ENCODE assay signal across 1 cellular context in genomic region chr17:30378191-30378796, GRCh38.
TF ChIP-seq lines count a peak whose summit lies in the region.

No MANE protein-coding gene starts in this region.

TF ChIP-seq in HepG2, 621 proteins besides CTCF, POLR2A, EP300 and RAD21 (continued from another document and continues in another):
- TF ChIP-seq THRA (CRISPR knock-in tag; IDR thresholded peaks at IDR 0.05; ENCODE audit: borderline replicate concordance) (no peak), KMT2B (CRISPR knock-in tag; IDR thresholded peaks at IDR 0.05) (no peak; the same call in 1 of the 2 replicates), NCOA1 (CRISPR knock-in tag; IDR thresholded peaks at IDR 0.05) (no peak), HIVEP1 (CRISPR knock-in tag; IDR thresholded peaks at IDR 0.05) (0 out of 2 replicates have a peak, but pooled peaks have one; percentile 54), ZMYM4 (CRISPR knock-in tag; IDR thresholded peaks at IDR 0.05) (no peak), EED (CRISPR knock-in tag; IDR thresholded peaks at IDR 0.05) (no peak), TEAD2 (CRISPR knock-in tag; IDR thresholded peaks at IDR 0.05) (0 out of 2 replicates have a peak, but pooled peaks have one; percentile 50), ZNF333 (CRISPR knock-in tag; IDR thresholded peaks at IDR 0.05; ENCODE audit: borderline replicate concordance) (no peak), AFF4 (CRISPR knock-in tag; IDR thresholded peaks at IDR 0.05) (peak; percentile 47; the same call in 1 of the 2 replicates), ZNF792 (CRISPR knock-in tag; IDR thresholded peaks at IDR 0.05) (peak; percentile 55; the same call in 1 of the 2 replicates), TBX2 (CRISPR knock-in tag; IDR thresholded peaks at IDR 0.05; ENCODE audit: borderline replicate concordance) (peak; percentile 29; the same call in 1 of the 2 replicates), ZNF790 (CRISPR knock-in tag; IDR thresholded peaks at IDR 0.05; ENCODE audit: borderline replicate concordance) (peak; percentile 85; the same call in 1 of the 2 replicates), SKI (IDR thresholded peaks at IDR 0.05; ENCODE audit: partially characterized antibody) (no peak), IRF9 (CRISPR knock-in tag; IDR thresholded peaks at IDR 0.05; ENCODE audit: borderline replicate concordance) (peak; percentile 59), CREM (IDR thresholded peaks at IDR 0.05) (0 out of 2 replicates have a peak, but pooled peaks have one; percentile 41), CREM (CRISPR knock-in tag; IDR thresholded peaks at IDR 0.05) (no peak), SALL2 (CRISPR knock-in tag; IDR thresholded peaks at IDR 0.05) (no peak; the same call in 1 of the 2 replicates), SOX13 (IDR thresholded peaks at IDR 0.05) (no peak), SOX13 (CRISPR knock-in tag; conservative IDR thresholded peaks at IDR 0.05 in 1 of 2, IDR thresholded peaks at IDR 0.05 in 1 of 2) (no peak; a peak in 1 of 4 replicates), ZKSCAN8 (CRISPR knock-in tag; IDR thresholded peaks at IDR 0.05; ENCODE audit: borderline replicate concordance) (0 out of 2 replicates have a peak, but pooled peaks have one; percentile 30), TOPORS (CRISPR knock-in tag; IDR thresholded peaks at IDR 0.05) (no peak), ZNF784 (CRISPR knock-in tag; IDR thresholded peaks at IDR 0.05; ENCODE audit: borderline replicate concordance) (no peak), KLF16 (CRISPR knock-in tag; IDR thresholded peaks at IDR 0.05) (no peak), ZSCAN21 (CRISPR knock-in tag; IDR thresholded peaks at IDR 0.05; ENCODE audit: borderline replicate concordance) (0 out of 2 replicates have a peak, but pooled peaks have one; percentile 39), KDM2A (CRISPR knock-in tag; IDR thresholded peaks at IDR 0.05; ENCODE audit: borderline replicate concordance, low read depth) (0 out of 2 replicates have a peak, but pooled peaks have one; percentile 45), ZNF501 (CRISPR knock-in tag; IDR thresholded peaks at IDR 0.05) (peak; percentile 49; the same call in 1 of the 2 replicates), PBX3 (CRISPR knock-in tag; IDR thresholded peaks at IDR 0.05; ENCODE audit: borderline replicate concordance) (0 out of 2 replicates have a peak, but pooled peaks have one; percentile 21), TIGD3 (CRISPR knock-in tag; IDR thresholded peaks at IDR 0.05; ENCODE audit: borderline replicate concordance) (no peak), ESRRA (CRISPR knock-in tag; IDR thresholded peaks at IDR 0.05; ENCODE audit: low read depth) (0 out of 2 replicates have a peak, but pooled peaks have one; percentile 32), ZSCAN30 (CRISPR knock-in tag; IDR thresholded peaks at IDR 0.05) (no peak), ZNF687 (CRISPR knock-in tag; IDR thresholded peaks at IDR 0.05) (peak; percentile 98), TSC22D2 (CRISPR knock-in tag; IDR thresholded peaks at IDR 0.05; ENCODE audit: borderline replicate concordance) (peak; percentile 36; the same call in 1 of the 2 replicates), BRD4 (CRISPR knock-in tag; IDR thresholded peaks at IDR 0.05) (peak; percentile 22; the same call in 1 of the 2 replicates), TEF (CRISPR knock-in tag; IDR thresholded peaks at IDR 0.05) (peak; percentile 56; the same call in 1 of the 2 replicates), TCF12 (IDR thresholded peaks at IDR 0.05) (no peak), TCF12 (CRISPR knock-in tag; IDR thresholded peaks at IDR 0.05) (no peak), POGK (CRISPR knock-in tag; conservative IDR thresholded peaks at IDR 0.05) (no peak), ZNF263 (CRISPR knock-in tag; IDR thresholded peaks at IDR 0.05) (peak; percentile 76), ZNF264 (CRISPR knock-in tag; IDR thresholded peaks at IDR 0.05) (peak; percentile 76; the same call in 1 of the 2 replicates), YY1 (IDR thresholded peaks at IDR 0.05; ENCODE audit: insufficient read depth, insufficient replicate concordance, low read depth, low read length) (no peak)
